Comparison of ENCODE assay signal across 1 cellular context in the genomic region with DNA sequence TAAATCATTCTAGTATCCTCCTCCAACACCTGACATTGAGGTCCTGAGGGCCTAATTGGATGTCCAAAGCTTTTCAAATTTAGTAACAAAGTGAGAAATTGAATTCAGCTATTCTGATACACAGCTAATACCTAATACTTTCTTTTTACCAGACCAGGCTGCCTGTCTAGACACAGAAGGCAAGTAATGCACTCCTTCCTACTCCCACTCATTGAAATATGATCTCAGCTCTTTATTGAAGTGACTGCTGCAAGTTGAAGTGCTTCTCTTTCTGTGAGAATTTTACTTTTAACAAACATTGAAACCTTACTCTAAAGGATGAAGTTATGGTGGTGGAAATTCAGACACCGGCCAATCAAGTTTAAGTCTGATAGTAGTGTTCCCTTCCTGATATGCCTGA.
TF ChIP-seq lines count a peak whose summit lies in the region.

No MANE protein-coding gene starts in this region.

TF ChIP-seq in HEK293, 187 proteins besides CTCF, POLR2A, EP300 and RAD21 (continued from another document):
- TF ChIP-seq ZNF677 (tag by site-specific recombination; IDR thresholded peaks at IDR 0.05) (no peak), GFI1B (tag by site-specific recombination; IDR thresholded peaks at IDR 0.05) (no peak), ZBTB48 (tag by site-specific recombination; IDR thresholded peaks at IDR 0.05) (no peak), ZNF426 (tag by site-specific recombination; IDR thresholded peaks at IDR 0.05) (no peak), ZNF26 (tag by site-specific recombination; IDR thresholded peaks at IDR 0.05) (no peak), PATZ1 (tag by site-specific recombination; IDR thresholded peaks at IDR 0.05) (no peak), MYNN (tag by site-specific recombination; IDR thresholded peaks at IDR 0.05; ENCODE audit: borderline replicate concordance) (no peak), ZNF184 (tag by site-specific recombination; IDR thresholded peaks at IDR 0.05) (no peak), HOXD13 (CRISPR knock-in tag; IDR thresholded peaks at IDR 0.05; ENCODE audit: borderline replicate concordance) (no peak), TRIM28 (IDR thresholded peaks at IDR 0.05; ENCODE audit: borderline replicate concordance, low read length) (peak; percentile 80), ZBTB11 (tag by site-specific recombination; conservative IDR thresholded peaks at IDR 0.05; ENCODE audit: low read depth) (no peak)
